In genomic region chr10:79487296-79488194, GRCh38 we compare ENCODE assay signal across 8 cellular contexts. TPM values are rescaled to one million over a fixed set of nuclear protein-coding genes. Genes with fewer than 3 reads are reported as not detected.
A peak's percentile ranks its signal among the peaks of the same experiment; 100 is the strongest.
DNase-seq lines count a peak whose midpoint lies in the region; ATAC-seq and TF ChIP-seq lines count a peak whose summit lies in the region.

No MANE protein-coding gene starts in this region.

- H3K4me1 Mint-ChIP-seq in activated CD8-positive, alpha-beta T cell treated with anti-CD3 and anti-CD28 coated beads, Interleukin-2, amount 10 ng/mL, durations not matched to agents 7 days and 5 days (ENCODE audit: low read depth) = peaks cover 7% of the 10 kb centered on the region
- no peaks in the 10 kb centered on the region for H3K4me1 Mint-ChIP-seq in T-helper 2 cell treated with Interferon-gamma antibody and Interleukin-4, amounts not matched to agents 5 μg/mL and 100 μg/mL, for 36 hours (ENCODE audit: low read depth)

- no peaks in the 10 kb centered on the region for H3K9me3 Mint-ChIP-seq in activated CD8-positive, alpha-beta T cell treated with anti-CD3 and anti-CD28 coated beads, Interleukin-2, amount 10 ng/mL, durations not matched to agents 7 days and 5 days (ENCODE audit: insufficient read depth)
- no peaks in the 10 kb centered on the region for H3K9me3 Mint-ChIP-seq in T-helper 2 cell treated with Interferon-gamma antibody and Interleukin-4, amounts not matched to agents 5 μg/mL and 100 μg/mL, for 36 hours

- no peak overlapping the region for H3K27ac Mint-ChIP-seq in activated CD8-positive, alpha-beta T cell treated with anti-CD3 and anti-CD28 coated beads, Interleukin-2, amount 10 ng/mL, durations not matched to agents 7 days and 5 days
- no peak overlapping the region for H3K27ac Mint-ChIP-seq in T-helper 2 cell treated with Interferon-gamma antibody and Interleukin-4, amounts not matched to agents 5 μg/mL and 100 μg/mL, for 36 hours

- CTCF ChIA-PET in activated CD8-positive, alpha-beta T cell treated with anti-CD3 and anti-CD28 coated beads, Interleukin-2, amount 10 ng/mL, durations not matched to agents 7 days and 5 days (lab: Charles Lee) = interaction anchor here (0.9 to 7.2 kb wide), 8 partner anchors 9 to 114 kb away, joined by 3 to 61 read pairs (median 4); no protein-coding TSS in a partner anchor

- no peak overlapping the region for H3K4me3 ChIP-seq in GM12875 (ENCODE audit: low read depth, low read length)

- POLR2A ChIA-PET in activated CD8-positive, alpha-beta T cell treated with anti-CD3 and anti-CD28 coated beads, Interleukin-2, amount 10 ng/mL, durations not matched to agents 7 days and 5 days (lab: Charles Lee) = no interaction called here

- no peaks in the 10 kb centered on the region for H3K36me3 Mint-ChIP-seq in activated CD8-positive, alpha-beta T cell treated with anti-CD3 and anti-CD28 coated beads, Interleukin-2, amount 10 ng/mL, durations not matched to agents 7 days and 5 days (ENCODE audit: low read depth)
- no peaks in the 10 kb centered on the region for H3K36me3 Mint-ChIP-seq in T-helper 2 cell treated with Interferon-gamma antibody and Interleukin-4, amounts not matched to agents 5 μg/mL and 100 μg/mL, for 36 hours (ENCODE audit: low read depth)

- peak; percentile 57 for DNase-seq in Ammon's horn (ENCODE audit: low spot score)
- DNase-seq in NCI-H1048 (lab: John Stamatoyannopoulos, UW) = peak; percentile 18
- DNase-seq in activated CD8-positive, alpha-beta T cell treated with anti-CD3 and anti-CD28 coated beads, Interleukin-2, amount 10 ng/mL, durations not matched to agents 7 days and 5 days = peak; percentile 47
- DNase-seq in glomerular visceral epithelial cell (ENCODE audit: extremely low spot score) = peak; percentile 71
- peak; percentile 77 for DNase-seq in retina
- DNase-seq in T-helper 2 cell treated with Interferon-gamma antibody and Interleukin-4, amounts not matched to agents 5 μg/mL and 100 μg/mL, for 36 hours (ENCODE audit: low spot score) = no peak

- peak; percentile 71 for ATAC-seq in HG02610 (IDR thresholded peaks at IDR 0.05; ENCODE audit: unreplicated experiment)
- peak; percentile 78 for ATAC-seq in activated CD8-positive, alpha-beta T cell treated with anti-CD3 and anti-CD28 coated beads, Interleukin-2, amount 10 ng/mL, durations not matched to agents 7 days and 5 days

- H3K4me3 Mint-ChIP-seq in activated CD8-positive, alpha-beta T cell treated with anti-CD3 and anti-CD28 coated beads, Interleukin-2, amount 10 ng/mL, durations not matched to agents 7 days and 5 days = no peak overlapping the region
- H3K4me3 Mint-ChIP-seq in T-helper 2 cell treated with Interferon-gamma antibody and Interleukin-4, amounts not matched to agents 5 μg/mL and 100 μg/mL, for 36 hours = no peak overlapping the region

- peak; percentile 88 for TF ChIP-seq CTCF in GM12875 (IDR thresholded peaks at IDR 0.05; ENCODE audit: borderline replicate concordance, insufficient read depth, low read depth, low read length)

- peaks cover 6% of the 10 kb centered on the region for H3K27me3 Mint-ChIP-seq in activated CD8-positive, alpha-beta T cell treated with anti-CD3 and anti-CD28 coated beads, Interleukin-2, amount 10 ng/mL, durations not matched to agents 7 days and 5 days (ENCODE audit: low read depth)
- peaks cover 2% of the 10 kb centered on the region for H3K27me3 Mint-ChIP-seq in T-helper 2 cell treated with Interferon-gamma antibody and Interleukin-4, amounts not matched to agents 5 μg/mL and 100 μg/mL, for 36 hours (ENCODE audit: low read depth)

RNA-seq across cellular contexts. Expression of gene EIF5AL1, which starts 24.8 kb away (rescaled TPM):
- under 1 TPM; 0.53 to 0.83 TPM for total RNA-seq in activated CD8-positive, alpha-beta T cell treated with anti-CD3 and anti-CD28 coated beads, Interleukin-2, amount 10 ng/mL, durations not matched to agents 7 days and 5 days

RNA-seq across cellular contexts. Expression of gene ZCCHC24, which starts 42.1 kb away (rescaled TPM):
- total RNA-seq in activated CD8-positive, alpha-beta T cell treated with anti-CD3 and anti-CD28 coated beads, Interleukin-2, amount 10 ng/mL, durations not matched to agents 7 days and 5 days = 1 to 10 TPM; 1.7 to 1.8 TPM
